Comparison of ENCODE assay signal across 6 cellular contexts in the genomic region with DNA sequence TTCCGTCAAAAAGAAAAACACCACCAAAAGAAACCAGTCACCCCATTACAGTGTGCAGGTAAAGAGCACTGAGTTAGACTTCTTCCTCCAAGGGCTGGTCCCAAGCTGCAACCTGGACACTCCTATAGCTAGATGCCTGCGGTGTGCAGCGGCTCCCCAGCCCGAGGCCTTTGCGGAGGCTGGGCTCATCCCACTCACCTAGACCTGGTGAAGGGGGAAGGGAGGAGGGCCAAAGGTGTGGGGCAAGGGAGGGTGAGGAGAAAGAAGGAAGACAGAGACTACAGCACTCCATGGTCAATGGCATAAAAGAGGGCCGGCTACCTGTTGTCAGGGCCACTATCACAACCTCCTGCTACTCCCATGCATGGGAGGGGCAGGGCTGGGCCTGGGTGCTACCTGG. TPM values are rescaled to one million over a fixed set of nuclear protein-coding genes. Genes with fewer than 3 reads are reported as not detected.
"Had no signal": no experiment of that assay in that cellular context is flagged by ENCODE, and none has a peak within 500 bp of the region (broad histone marks: within the 10 kb centered on the region; RNA-seq: fewer than 3 reads in every experiment).

No MANE protein-coding gene starts in this region.

RNA-seq across cellular contexts. Expression of a gene that starts 12.1 kb away (rescaled TPM):
- total RNA-seq: M059J, PC-3, Peyer's patch, Right ventricle myocardium superior, SJSA1 had no signal
- polyA plus RNA-seq: SK-N-SH had no signal
